Comparison of ENCODE assay signal across 11 cellular contexts in the genomic region with DNA sequence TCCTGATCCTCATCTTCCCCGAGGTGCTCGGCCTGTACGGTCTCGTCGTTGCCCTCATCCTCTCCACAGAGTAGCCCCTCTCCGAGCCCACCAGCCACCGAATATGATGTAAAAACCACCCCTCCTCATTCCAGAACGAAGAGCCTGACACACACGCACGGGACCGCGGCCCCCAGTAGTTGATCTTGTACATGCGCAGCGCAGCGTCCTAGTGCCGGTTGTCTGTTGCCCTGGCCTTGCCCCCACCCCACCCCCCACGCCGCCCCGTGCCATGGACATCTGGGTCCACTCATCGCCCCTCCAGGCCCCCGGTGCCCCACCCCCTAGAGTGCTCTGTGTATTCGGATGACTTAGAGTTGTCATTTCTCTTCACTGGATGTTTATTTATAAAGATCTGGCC. TPM values are rescaled to one million over a fixed set of nuclear protein-coding genes. Genes with fewer than 3 reads are reported as not detected.
DNase-seq lines count a peak whose midpoint lies in the region; ATAC-seq, FAIRE-seq and TF ChIP-seq lines count a peak whose summit lies in the region.
"Had no signal": no experiment of that assay in that cellular context is flagged by ENCODE, and none has a peak within 500 bp of the region (broad histone marks: within the 10 kb centered on the region; RNA-seq: fewer than 3 reads in every experiment).

No MANE protein-coding gene starts in this region.

- TF ChIP-seq CTCF in astrocyte (IDR thresholded peaks at IDR 0.05; ENCODE audit: insufficient read depth, low read depth, low read length), result no peak
- no peak for TF ChIP-seq CTCF in left lung (IDR thresholded peaks at IDR 0.05)
- TF ChIP-seq CTCF in suprapubic skin (IDR thresholded peaks at IDR 0.05), result no peak

- H3K36me3 ChIP-seq in astrocyte (ENCODE audit: insufficient read depth, low read length), result no peaks in the 10 kb centered on the region
- H3K36me3 ChIP-seq in left lung, result no peaks in the 10 kb centered on the region
- no peaks in the 10 kb centered on the region for H3K36me3 ChIP-seq in suprapubic skin
- no peaks in the 10 kb centered on the region for H3K36me3 ChIP-seq in small intestine (ENCODE audit: control insufficient read depth in 2 of 2, insufficient read depth in 2 of 2, low read length in 2 of 2)

- POLR2A ChIA-PET in activated CD4-positive, alpha-beta T cell treated with anti-CD3 and anti-CD28 coated beads for 36 hours (lab: Charles Lee), result interaction anchor here (0.5 to 2.6 kb wide), 4 partner anchors 18 to 152 kb away, joined by 3 to 12 read pairs (median 4); partner anchors contain the start of genes RPL7L1 and TBCC

- CTCF ChIA-PET in activated CD4-positive, alpha-beta T cell treated with anti-CD3 and anti-CD28 coated beads for 36 hours (lab: Charles Lee), result interaction anchor here (0.6 to 4.5 kb wide), 19 partner anchors 10 to 169 kb away, joined by 3 to 54 read pairs (median 6); partner anchors contain the start of gene TBCC

- DNase-seq in activated CD4-positive, alpha-beta T cell treated with anti-CD3 and anti-CD28 coated beads for 36 hours, result no peak
- no peak for DNase-seq in activated CD4-positive, alpha-beta T cell treated with anti-CD3 and anti-CD28 coated beads for 1 hour
- no peak for DNase-seq in astrocyte (ENCODE audit: low read depth)
- DNase-seq in left lung, result no peak
- DNase-seq in suprapubic skin (ENCODE audit: low spot score in 2 of 2), result peak in 1 of 2 donors; percentile 67
- DNase-seq in effector CD8-positive, alpha-beta T cell (lab: John Stamatoyannopoulos, UW), result no peak
- DNase-seq in small intestine, result no peak

- H3K9ac ChIP-seq in astrocyte (ENCODE audit: low read length), result peak overlapping the region; percentile 73

- intact Hi-C loops in activated CD4-positive, alpha-beta T cell treated with anti-CD3 and anti-CD28 coated beads for 36 hours (cut with DNase I, micrococcal nuclease), result loop anchor here in 1 of 2 experiments (2.0 kb wide), 1 partner anchor 171 kb away; no protein-coding TSS in a partner anchor
- intact Hi-C loops in left lung (cut with DNase I), result loop anchor here in 1 of 2 donors (10.0 kb wide), 1 partner anchor 63 kb away; no protein-coding TSS in a partner anchor

- no peak overlapping the region for H3K27ac ChIP-seq in astrocyte (ENCODE audit: low read depth, low read length)
- peak overlapping the region; percentile 75 to 86 for H3K27ac ChIP-seq in left lung
- H3K27ac ChIP-seq in suprapubic skin, result peak overlapping the region; percentile 43
- peak overlapping the region in 1 of 2 donors; percentile 97 for H3K27ac ChIP-seq in small intestine (ENCODE audit: low read depth in 1 of 2, low read length in 1 of 2)

- no peaks in the 10 kb centered on the region for H4K20me1 ChIP-seq in astrocyte (ENCODE audit: insufficient read depth, low read length)

- H3K9me3 ChIP-seq in astrocyte (ENCODE audit: insufficient read depth, low read depth, low read length) (no peaks in the 10 kb centered on the region), left lung (no peaks in the 10 kb centered on the region), suprapubic skin (no peaks in the 10 kb centered on the region), small intestine (ENCODE audit: control insufficient read depth, low read depth) (no peaks in the 10 kb centered on the region)

- H3K27me3 ChIP-seq in astrocyte (ENCODE audit: insufficient read depth, low read length) (no peaks in the 10 kb centered on the region), left lung (no peaks in the 10 kb centered on the region), suprapubic skin (no peaks in the 10 kb centered on the region), small intestine (ENCODE audit: control insufficient read depth in 2 of 2, insufficient read depth in 2 of 2, low read length in 2 of 2) (no peaks in the 10 kb centered on the region)

- peak overlapping the region; percentile 91 for H3K4me2 ChIP-seq in astrocyte (ENCODE audit: low read length)

- no peaks in the 10 kb centered on the region for H3K79me2 ChIP-seq in astrocyte (ENCODE audit: insufficient read depth, low read length)

- H3K4me1 ChIP-seq in astrocyte (ENCODE audit: insufficient read depth, low read length) (peaks cover 5% of the 10 kb centered on the region), left lung (peaks cover 0 to 16% of the 10 kb centered on the region in 2 donors), suprapubic skin (peaks cover 16% of the 10 kb centered on the region), small intestine (ENCODE audit: control insufficient read depth in 2 of 2, insufficient read depth in 1 of 2, low read depth in 1 of 2, low read length in 1 of 2) (peaks cover 0 to 5% of the 10 kb centered on the region in 2 donors)

- H3K27me3 Mint-ChIP-seq in activated CD4-positive, alpha-beta T cell treated with anti-CD3 and anti-CD28 coated beads for 36 hours, result no peaks in the 10 kb centered on the region
- peaks cover 3% of the 10 kb centered on the region for H3K27me3 Mint-ChIP-seq in astrocyte (ENCODE audit: low read depth, unreplicated experiment)

- H3K4me3 Mint-ChIP-seq in activated CD4-positive, alpha-beta T cell treated with anti-CD3 and anti-CD28 coated beads for 36 hours, result peak overlapping the region; percentile 69
- no peak overlapping the region for H3K4me3 Mint-ChIP-seq in astrocyte (ENCODE audit: unreplicated experiment)

- H3K36me3 Mint-ChIP-seq in activated CD4-positive, alpha-beta T cell treated with anti-CD3 and anti-CD28 coated beads for 36 hours (ENCODE audit: low read depth), result no peaks in the 10 kb centered on the region
- no peaks in the 10 kb centered on the region for H3K36me3 Mint-ChIP-seq in astrocyte (ENCODE audit: low read depth, unreplicated experiment)

- H3K27ac Mint-ChIP-seq in activated CD4-positive, alpha-beta T cell treated with anti-CD3 and anti-CD28 coated beads for 36 hours, result peak overlapping the region; percentile 95
- no peak overlapping the region for H3K27ac Mint-ChIP-seq in astrocyte (ENCODE audit: unreplicated experiment)

- no peak for TF ChIP-seq POLR2A in suprapubic skin (IDR thresholded peaks at IDR 0.05)

- H3K4me1 Mint-ChIP-seq in activated CD4-positive, alpha-beta T cell treated with anti-CD3 and anti-CD28 coated beads for 36 hours, result peaks cover 19% of the 10 kb centered on the region
- no peaks in the 10 kb centered on the region for H3K4me1 Mint-ChIP-seq in astrocyte (ENCODE audit: low read depth, unreplicated experiment)

- FAIRE-seq in astrocyte (lab: Jason Lieb, UNC) (no peak), small intestine (lab: Jason Lieb, UNC) (no peak)
- FAIRE-seq: A204.1, TTC549 had no signal

- H2AFZ ChIP-seq in astrocyte (ENCODE audit: low read depth, low read length), result peak overlapping the region; percentile 99

- no peak for ATAC-seq in activated CD4-positive, alpha-beta T cell treated with anti-CD3 and anti-CD28 coated beads for 36 hours
- ATAC-seq in left lung (no peak), GM21367 (IDR thresholded peaks at IDR 0.05; ENCODE audit: unreplicated experiment) (no peak)

- H3K9me3 Mint-ChIP-seq in activated CD4-positive, alpha-beta T cell treated with anti-CD3 and anti-CD28 coated beads for 36 hours (ENCODE audit: low read depth), result no peaks in the 10 kb centered on the region
- H3K9me3 Mint-ChIP-seq in astrocyte (ENCODE audit: unreplicated experiment), result no peaks in the 10 kb centered on the region

- WGBS in suprapubic skin, result 79% methylated on average over 17 of the region's 22 CpGs
- WGBS in small intestine, 3 donors, result 59 to 83% (median 77%) methylated on average over 22 of the region's 22 CpGs

- H3K4me3 ChIP-seq in astrocyte (ENCODE audit: insufficient read depth, low read depth, low read length) (peak overlapping the region; percentile 58), left lung (peak overlapping the region; percentile 39 to 52), suprapubic skin (peak overlapping the region; percentile 55), small intestine (ENCODE audit: low read depth in 1 of 2, low read length in 2 of 2) (no peak overlapping the region)

- TF ChIP-seq EP300 in suprapubic skin (IDR thresholded peaks at IDR 0.05), result no peak

RNA-seq across cellular contexts. Expression of gene PRPH2, which starts 5.2 kb away (rescaled TPM):
- not detected for total RNA-seq in activated CD4-positive, alpha-beta T cell treated with anti-CD3 and anti-CD28 coated beads for 36 hours
- total RNA-seq in astrocyte (not detected in 2 replicates), left lung (1 to 10 TPM; 1.7 to 1.9 TPM), suprapubic skin (under 1 TPM in 1 of 4 donors, not detected in 3; 0.38 TPM)
- under 1 TPM in 1 of 3 donors, not detected in 2; 0.92 TPM for polyA plus RNA-seq in small intestine
- total RNA-seq: M059J had no signal

RNA-seq across cellular contexts. Expression of gene TBCC, which starts 18.3 kb away (rescaled TPM):
- 10 to 100 TPM; 14.7 to 15.3 TPM for total RNA-seq in activated CD4-positive, alpha-beta T cell treated with anti-CD3 and anti-CD28 coated beads for 36 hours
- 25.8 and 27.4 TPM in 2 replicates for total RNA-seq in astrocyte
- 10 to 100 TPM; 16.8 to 20.4 TPM for total RNA-seq in left lung
- total RNA-seq in suprapubic skin, result 10 to 100 TPM; 25.6 to 51.9 (median 30.2) TPM
- polyA plus RNA-seq in small intestine, result 10 to 100 TPM; 23.8 to 30.0 (median 25.7) TPM

RNA-seq across cellular contexts. Expression of gene BICRAL, which starts 54.2 kb away (rescaled TPM):
- total RNA-seq in activated CD4-positive, alpha-beta T cell treated with anti-CD3 and anti-CD28 coated beads for 36 hours, result 10 to 100 TPM; 11.5 to 14.3 TPM
- total RNA-seq in astrocyte (5.9 and 7.1 TPM in 2 replicates), left lung (10 to 100 TPM; 12.6 to 15.9 TPM), suprapubic skin (10 to 100 TPM; 20.7 to 28.2 (median 25.4) TPM)
- 1 to 10 TPM; 3.2 to 5.1 (median 4.2) TPM for polyA plus RNA-seq in small intestine

Comparison
In these comparisons a context has a peak if more than half of its experiments do, and no peak if none do; other contexts are left out.
1. H3K4me3 ChIP-seq: peak in astrocyte (single experiment), left lung (2 of 2) and suprapubic skin (single experiment); none in small intestine (0 of 2).